5 cellular contexts compared by ENCODE assay signal in genomic region chr2:213091765-213092164, GRCh38.
"Had no signal": no experiment of that assay in that cellular context is flagged by ENCODE, and none has a peak within 500 bp of the region (broad histone marks: within the 10 kb centered on the region; RNA-seq: fewer than 3 reads in every experiment).

No MANE protein-coding gene starts in this region.

- ATAC-seq: GM23338, K562 had no signal

- H3K27ac Mint-ChIP-seq: GM23338 had no signal

- H3K4me3 Mint-ChIP-seq: GM23338, H9 had no signal

- H3K9me3 Mint-ChIP-seq: GM23338, H9 had no signal

- DNase-seq: H9, HCEC 1CT, KG1 had no signal
